Comparison of ENCODE assay signal across 1 cellular context in the genomic region with DNA sequence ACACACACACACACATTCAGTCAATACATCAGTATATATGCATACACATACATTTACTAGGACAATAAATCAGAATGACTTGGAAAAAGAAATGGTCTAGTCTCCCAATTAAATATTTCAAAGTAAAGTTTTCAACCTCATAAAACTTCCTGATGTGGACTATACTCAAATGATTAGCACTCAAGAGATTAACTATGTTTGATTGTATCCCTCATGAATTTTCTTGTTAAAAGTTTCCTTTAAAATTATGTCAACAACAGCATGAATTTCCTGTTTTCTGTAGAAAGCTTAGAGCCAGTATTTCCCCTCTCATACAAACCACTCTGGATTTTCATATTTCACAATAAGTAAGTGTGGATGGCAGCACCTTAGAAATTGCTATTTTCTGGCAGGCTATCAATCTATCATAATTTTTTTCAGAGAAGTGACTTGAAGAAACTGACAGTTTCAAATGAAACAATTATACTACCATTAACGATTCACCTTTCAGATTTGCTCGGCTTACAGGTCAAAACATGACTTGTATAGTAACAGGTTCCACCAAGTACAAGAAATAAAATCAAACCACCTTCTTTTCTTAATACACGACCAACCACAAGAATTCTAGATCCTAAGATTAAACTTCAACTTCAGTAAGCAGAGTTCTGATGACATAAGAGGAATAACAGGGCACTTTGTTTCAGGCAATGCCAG.
TF ChIP-seq lines count a peak whose summit lies in the region.

No MANE protein-coding gene starts in this region.

TF ChIP-seq in endothelial cell of umbilical vein, 7 proteins besides CTCF, POLR2A, EP300 and RAD21:
- TF ChIP-seq FOS (IDR thresholded peaks at IDR 0.05; ENCODE audit: borderline replicate concordance, insufficient read depth, low read length), result no peak
- no peak for TF ChIP-seq GATA2 (IDR thresholded peaks at IDR 0.05; ENCODE audit: insufficient read depth, insufficient read length, low read depth, low read length)
- no peak for TF ChIP-seq EZH2 (IDR thresholded peaks at IDR 0.05; ENCODE audit: borderline replicate concordance, low read depth, low read length, severe bottlenecking)
- TF ChIP-seq MAX (IDR thresholded peaks at IDR 0.05; ENCODE audit: insufficient read depth, insufficient read length), result no peak
- TF ChIP-seq MYC (IDR thresholded peaks at IDR 0.05; ENCODE audit: low read depth, low read length), result no peak
- TF ChIP-seq POLR2AphosphoS5 (IDR thresholded peaks at IDR 0.05; ENCODE audit: insufficient read depth, low read depth, low read length), result no peak
